In the genomic region with DNA sequence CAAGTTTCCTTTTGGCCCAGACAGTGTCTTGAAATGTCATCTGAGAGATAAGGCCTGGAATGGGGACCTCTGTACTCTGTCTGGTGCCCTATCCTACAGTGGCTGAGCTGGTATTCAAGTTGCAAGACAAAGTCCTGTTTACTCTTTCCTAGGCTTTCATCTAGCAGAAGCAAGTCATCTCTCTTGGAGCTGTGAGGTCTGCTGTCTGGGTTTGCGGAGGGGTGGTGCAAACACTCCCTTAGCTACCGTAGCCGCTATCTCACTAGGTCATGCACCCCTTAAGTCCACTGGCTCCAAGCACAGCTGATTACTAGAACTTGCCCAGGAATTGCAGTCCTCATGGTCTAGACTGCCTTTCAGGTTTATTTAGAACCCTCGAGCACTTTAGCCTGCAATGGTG, we compare ENCODE assay signal across 23 cellular contexts.
A peak's percentile ranks its signal among the peaks of the same experiment; 100 is the strongest.
DNase-seq lines count a peak whose midpoint lies in the region; FAIRE-seq and TF ChIP-seq lines count a peak whose summit lies in the region.
"Had no signal": no experiment of that assay in that cellular context is flagged by ENCODE, and none has a peak within 500 bp of the region (broad histone marks: within the 10 kb centered on the region; RNA-seq: fewer than 3 reads in every experiment).

No MANE protein-coding gene starts in this region.

- H3K9me3 ChIP-seq in Caco-2 (peaks cover 10% of the 10 kb centered on the region), small intestine (ENCODE audit: control insufficient read depth, low read depth) (no peaks in the 10 kb centered on the region), kidney (ENCODE audit: control insufficient read depth in 1 of 2, low read length in 2 of 2) (peaks cover 0 to 3% of the 10 kb centered on the region in 2 donors)

- POLR2A ChIA-PET in Caco-2 (lab: Charles Lee), result no interaction called here
- POLR2A ChIA-PET in activated CD4-positive, alpha-beta memory T cell treated with anti-CD3 and anti-CD28 coated beads, Interleukin-2, amount 10 ng/mL, durations not matched to agents 7 days and 5 days (lab: Charles Lee), result no interaction called here

- H3K4me3 ChIP-seq in Caco-2 (ENCODE audit: low read depth, low read length) (no peak overlapping the region), small intestine (ENCODE audit: low read depth in 1 of 2, low read length in 2 of 2) (no peak overlapping the region), kidney (ENCODE audit: low read length in 2 of 2) (no peak overlapping the region)
- H3K4me3 ChIP-seq: A549, BLaER1, GM23338, K562 had no signal

- peak overlapping the region; percentile 59 for H3K27ac Mint-ChIP-seq in Caco-2 (ENCODE audit: unreplicated experiment)
- no peak overlapping the region for H3K27ac Mint-ChIP-seq in activated CD4-positive, alpha-beta memory T cell treated with anti-CD3 and anti-CD28 coated beads, Interleukin-2, amount 10 ng/mL, durations not matched to agents 7 days and 5 days
- H3K27ac Mint-ChIP-seq: CD4-positive, alpha-beta memory T cell; GM23338 had no signal

- H3K4me3 Mint-ChIP-seq in Caco-2 (ENCODE audit: unreplicated experiment), result peak overlapping the region; percentile 30
- no peak overlapping the region for H3K4me3 Mint-ChIP-seq in activated CD4-positive, alpha-beta memory T cell treated with anti-CD3 and anti-CD28 coated beads, Interleukin-2, amount 10 ng/mL, durations not matched to agents 7 days and 5 days
- H3K4me3 Mint-ChIP-seq: CD14-positive monocyte; CD4-positive, alpha-beta memory T cell; GM23338 had no signal

- H3K27ac ChIP-seq in small intestine (ENCODE audit: low read depth in 1 of 2, low read length in 1 of 2) (no peak overlapping the region), kidney (ENCODE audit: low read depth in 2 of 2, low read length in 2 of 2) (no peak overlapping the region)
- H3K27ac ChIP-seq: 22Rv1, A549, BLaER1 had no signal

- CTCF ChIA-PET in Caco-2 (lab: Charles Lee), result interaction anchor here (0.7 to 1.3 kb wide), 2 partner anchors 149 to 203 kb away, joined by 3 to 4 read pairs; no protein-coding TSS in a partner anchor
- CTCF ChIA-PET in activated CD4-positive, alpha-beta memory T cell treated with anti-CD3 and anti-CD28 coated beads, Interleukin-2, amount 10 ng/mL, durations not matched to agents 7 days and 5 days (lab: Charles Lee), result no interaction called here

- FAIRE-seq in small intestine (lab: Jason Lieb, UNC), result no peak
- FAIRE-seq in kidney (lab: Jason Lieb, UNC), result no peak
- FAIRE-seq: A549, G401.6, GM12891, H54, K562 had no signal

- DNase-seq in Caco-2 (peak; percentile 79 to 86), UCSD-AML1 (lab: John Stamatoyannopoulos, UW; ENCODE audit: unreplicated experiment) (peak; percentile 5), islet precursor cell (peak; percentile 62), small intestine (peak; percentile 19), kidney (no peak), DMS53 (lab: John Stamatoyannopoulos, UW) (no peak)
- DNase-seq in activated CD4-positive, alpha-beta memory T cell treated with anti-CD3 and anti-CD28 coated beads, Interleukin-2, amount 10 ng/mL, durations not matched to agents 7 days and 5 days, result no peak
- DNase-seq: AML-193; Calu3; CD4-positive, alpha-beta memory T cell; DND-41; EL; HCEC 1CT; IMR-90 had no signal

- 14 to 74% (median 46%) methylated on average over 4 of the region's 4 CpGs for WGBS in small intestine, 3 donors

- H3K36me3 ChIP-seq in Caco-2 (ENCODE audit: control insufficient read depth, insufficient read depth, low read length) (no peaks in the 10 kb centered on the region), small intestine (ENCODE audit: control insufficient read depth in 2 of 2, insufficient read depth in 2 of 2, low read length in 2 of 2) (no peaks in the 10 kb centered on the region), kidney (ENCODE audit: control insufficient read depth in 1 of 2, insufficient read depth in 2 of 2, low read length in 2 of 2) (no peaks in the 10 kb centered on the region)
- H3K36me3 ChIP-seq: BLaER1 had no signal

- no peak overlapping the region for H3K9ac ChIP-seq in kidney (ENCODE audit: low read length in 2 of 2)
- H3K9ac ChIP-seq: BLaER1 had no signal

- BruUV-seq in Caco-2 (replicated peaks; lab: Mats Ljungman, UMichigan), result no TSS peak

- peaks cover 32% of the 10 kb centered on the region for H3K4me1 ChIP-seq in Caco-2
- no peaks in the 10 kb centered on the region for H3K4me1 ChIP-seq in small intestine (ENCODE audit: control insufficient read depth in 2 of 2, insufficient read depth in 1 of 2, low read depth in 1 of 2, low read length in 1 of 2)
- H3K4me1 ChIP-seq in kidney (ENCODE audit: control insufficient read depth in 1 of 2, insufficient read depth in 1 of 2, low read depth in 1 of 2, low read length in 2 of 2), result no peaks in the 10 kb centered on the region
- H3K4me1 ChIP-seq: A549, BLaER1 had no signal

- intact Hi-C loops in Caco-2 (cut with micrococcal nuclease; ENCODE audit: unreplicated experiment) (loop anchor here (1.0 to 5.0 kb wide), 4 partner anchors 14 to 361 kb away; partner anchors contain the start of gene SLC16A7), kidney (cut with DNase I) (no loop called here)

- H3K4me1 Mint-ChIP-seq in Caco-2 (ENCODE audit: low read depth, unreplicated experiment), result peaks cover 24% of the 10 kb centered on the region
- no peaks in the 10 kb centered on the region for H3K4me1 Mint-ChIP-seq in activated CD4-positive, alpha-beta memory T cell treated with anti-CD3 and anti-CD28 coated beads, Interleukin-2, amount 10 ng/mL, durations not matched to agents 7 days and 5 days
- H3K4me1 Mint-ChIP-seq: CD14-positive monocyte; CD4-positive, alpha-beta memory T cell had no signal

- H3K27me3 ChIP-seq in Caco-2 (replicated peaks; ENCODE audit: control insufficient read depth, insufficient read depth, low read length), result no peaks in the 10 kb centered on the region
- H3K27me3 ChIP-seq in small intestine (ENCODE audit: control insufficient read depth in 2 of 2, insufficient read depth in 2 of 2, low read length in 2 of 2), result no peaks in the 10 kb centered on the region
- H3K27me3 ChIP-seq: BLaER1 had no signal

- H3K36me3 Mint-ChIP-seq in Caco-2 (ENCODE audit: insufficient read depth, unreplicated experiment), result no peaks in the 10 kb centered on the region
- no peaks in the 10 kb centered on the region for H3K36me3 Mint-ChIP-seq in activated CD4-positive, alpha-beta memory T cell treated with anti-CD3 and anti-CD28 coated beads, Interleukin-2, amount 10 ng/mL, durations not matched to agents 7 days and 5 days (ENCODE audit: low read depth)
- H3K36me3 Mint-ChIP-seq: CD14-positive monocyte had no signal

- H3K27me3 Mint-ChIP-seq in Caco-2 (ENCODE audit: insufficient read depth, unreplicated experiment), result no peaks in the 10 kb centered on the region
- H3K27me3 Mint-ChIP-seq in activated CD4-positive, alpha-beta memory T cell treated with anti-CD3 and anti-CD28 coated beads, Interleukin-2, amount 10 ng/mL, durations not matched to agents 7 days and 5 days, result no peaks in the 10 kb centered on the region

- peaks cover 33% of the 10 kb centered on the region for H3K9me3 Mint-ChIP-seq in Caco-2 (ENCODE audit: unreplicated experiment)
- H3K9me3 Mint-ChIP-seq in activated CD4-positive, alpha-beta memory T cell treated with anti-CD3 and anti-CD28 coated beads, Interleukin-2, amount 10 ng/mL, durations not matched to agents 7 days and 5 days, result no peaks in the 10 kb centered on the region

- TF ChIP-seq CTCF in Caco-2 (IDR thresholded peaks at IDR 0.05; ENCODE audit: insufficient read depth in 1 of 2, low read depth in 1 of 2, low read length in 1 of 2, severe bottlenecking in 1 of 2, unreplicated experiment in 1 of 2) (no peak), kidney (IDR thresholded peaks at IDR 0.05; ENCODE audit: borderline replicate concordance, extremely low read depth, insufficient read depth) (no peak)

Comparison
In these comparisons a context has a peak if more than half of its experiments do, and no peak if none do; other contexts are left out.
1. DNase-seq: peak in Caco-2 (2 of 2), UCSD-AML1 (single experiment), islet precursor cell (single experiment) and small intestine (single experiment); none in kidney (single experiment), activated CD4-positive, alpha-beta memory T cell treated with anti-CD3 and anti-CD28 coated beads, Interleukin-2, amount 10 ng/mL, durations not matched to agents 7 days and 5 days (single experiment) and DMS53 (single experiment).